Comparison of ENCODE assay signal across 15 cellular contexts in the genomic region with DNA sequence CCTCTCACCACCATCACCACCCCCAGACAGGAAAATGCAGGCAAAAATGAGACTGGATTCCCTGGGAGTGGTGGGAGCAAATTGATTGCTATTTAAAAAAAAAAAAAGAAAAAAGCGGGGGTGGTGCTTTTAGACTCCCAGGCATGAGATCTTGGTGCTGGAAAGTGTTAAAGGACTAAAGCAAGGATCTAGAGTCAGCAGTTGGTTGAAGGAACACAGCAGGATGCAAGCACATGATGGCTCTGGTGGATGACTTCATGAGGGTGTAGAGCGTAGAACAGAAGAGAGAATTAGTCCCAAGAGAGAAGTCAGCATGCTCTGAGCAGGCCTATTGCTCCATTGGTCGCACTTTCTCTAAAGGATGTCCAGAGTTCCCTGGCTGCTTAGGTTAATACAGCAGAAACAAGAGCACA.
A peak's percentile ranks its signal among the peaks of the same experiment; 100 is the strongest.
DNase-seq lines count a peak whose midpoint lies in the region; ATAC-seq and TF ChIP-seq lines count a peak whose summit lies in the region.
"Had no signal": no experiment of that assay in that cellular context is flagged by ENCODE, and none has a peak within 500 bp of the region (broad histone marks: within the 10 kb centered on the region; RNA-seq: fewer than 3 reads in every experiment).

No MANE protein-coding gene starts in this region.

- H3K14ac ChIP-seq in neuronal stem cell (ENCODE audit: low read length): no peak overlapping the region

- H3K4me2 ChIP-seq in neuronal stem cell (ENCODE audit: insufficient read depth, low read length, poor library complexity, severe bottlenecking): no peak overlapping the region

- H3K9me3 Mint-ChIP-seq in activated CD4-positive, alpha-beta memory T cell treated with anti-CD3 and anti-CD28 coated beads, Interleukin-2, amount 10 ng/mL, durations not matched to agents 7 days and 5 days: no peaks in the 10 kb centered on the region
- peaks cover 4 to 7% of the 10 kb centered on the region in 2 donors for H3K9me3 Mint-ChIP-seq in activated naive CD4-positive, alpha-beta T cell treated with anti-CD3 and anti-CD28 coated beads, Interleukin-2, amount 50 U/mL, for 72 hours

- H3K4ac ChIP-seq in neuronal stem cell (ENCODE audit: low read length): no peak overlapping the region

- ATAC-seq in activated naive CD4-positive, alpha-beta T cell treated with anti-CD3 and anti-CD28 coated beads, Interleukin-2, amount 50 U/mL, for 72 hours: no peak
- ATAC-seq: activated CD8-positive, alpha-beta T cell treated with anti-CD3 and anti-CD28 coated beads, Interleukin-2, amount 10 ng/mL, durations not matched to agents 7 days and 5 days; activated T-helper 17 cell treated with anti-CD3 and anti-CD28 coated beads, Interleukin-2, amount 50 U/mL, for 72 hours; naive thymus-derived CD8-positive, alpha-beta T cell had no signal

- no peak overlapping the region for H3K27ac Mint-ChIP-seq in activated CD4-positive, alpha-beta memory T cell treated with anti-CD3 and anti-CD28 coated beads, Interleukin-2, amount 10 ng/mL, durations not matched to agents 7 days and 5 days
- H3K27ac Mint-ChIP-seq in activated naive CD4-positive, alpha-beta T cell treated with anti-CD3 and anti-CD28 coated beads, Interleukin-2, amount 50 U/mL, for 72 hours: no peak overlapping the region
- H3K27ac Mint-ChIP-seq: activated CD8-positive, alpha-beta T cell treated with anti-CD3 and anti-CD28 coated beads, Interleukin-2, amount 10 ng/mL, durations not matched to agents 7 days and 5 days; activated T-helper 17 cell treated with anti-CD3 and anti-CD28 coated beads, Interleukin-2, amount 50 U/mL, for 72 hours; naive thymus-derived CD8-positive, alpha-beta T cell had no signal

- H2AFZ ChIP-seq in neuronal stem cell (ENCODE audit: low read length): peak overlapping the region; percentile 70

- no peak overlapping the region for H2AK5ac ChIP-seq in neuronal stem cell (ENCODE audit: low read depth, low read length)

- no peak overlapping the region for H3K9ac ChIP-seq in neuronal stem cell (ENCODE audit: low read depth, low read length, poor library complexity)

- no peak overlapping the region for H2BK5ac ChIP-seq in neuronal stem cell (ENCODE audit: low read length)

- no peaks in the 10 kb centered on the region for H3K27me3 Mint-ChIP-seq in activated CD4-positive, alpha-beta memory T cell treated with anti-CD3 and anti-CD28 coated beads, Interleukin-2, amount 10 ng/mL, durations not matched to agents 7 days and 5 days

- no peak overlapping the region for H2BK120ac ChIP-seq in neuronal stem cell (ENCODE audit: low read depth, low read length)

- no peak overlapping the region for H2BK12ac ChIP-seq in neuronal stem cell (ENCODE audit: low read length)

- H3K4me3 ChIP-seq in NB4 (ENCODE audit: low read depth, low read length): no peak overlapping the region
- no peak overlapping the region for H3K4me3 ChIP-seq in neuronal stem cell (ENCODE audit: low read length in 2 of 2)
- H3K4me3 ChIP-seq: coronary artery, upper lobe of left lung had no signal

- no CpG with 5 or more reads among the region's 3 CpGs for WGBS in neuronal stem cell (ENCODE audit: extremely low coverage in 2 of 2, insufficient read length in 2 of 2, insufficient replicate concordance in 1 of 2), 2 donors

- H2BK15ac ChIP-seq in neuronal stem cell (ENCODE audit: low read length): no peak overlapping the region

- no peaks in the 10 kb centered on the region for H3K9me3 ChIP-seq in neuronal stem cell (replicated peaks in 1 of 2; ENCODE audit: control insufficient read depth in 2 of 2, insufficient read depth in 1 of 2, low read depth in 1 of 2, low read length in 2 of 2)
- H3K9me3 ChIP-seq: upper lobe of left lung had no signal

- DNase-seq in AG08395 (ENCODE audit: low spot score): peak; percentile 48
- peak; percentile 23 for DNase-seq in NB4 (ENCODE audit: low read depth)
- peak; percentile 38 for DNase-seq in fibroblast of gingiva (ENCODE audit: low read depth)
- DNase-seq in neuronal stem cell (ENCODE audit: low spot score): no peak
- no peak for DNase-seq in activated CD4-positive, alpha-beta memory T cell treated with anti-CD3 and anti-CD28 coated beads, Interleukin-2, amount 10 ng/mL, durations not matched to agents 7 days and 5 days
- no peak for DNase-seq in activated naive CD4-positive, alpha-beta T cell treated with anti-CD3 and anti-CD28 coated beads, Interleukin-2, amount 50 U/mL, for 72 hours (ENCODE audit: low spot score in 2 of 2)
- no peak for DNase-seq in NCI-H2196 treated with DMSO at 0.1 percent for 48 hours (lab: John Stamatoyannopoulos, UW; ENCODE audit: unreplicated experiment)
- no peak for DNase-seq in GM13976 (ENCODE audit: low spot score)
- DNase-seq: activated CD8-positive, alpha-beta T cell treated with anti-CD3 and anti-CD28 coated beads, Interleukin-2, amount 10 ng/mL, durations not matched to agents 7 days and 5 days; amniotic stem cell; naive thymus-derived CD8-positive, alpha-beta T cell; stimulated activated CD4-positive, alpha-beta T cell treated with anti-CD3 and anti-CD28 coated beads, Interleukin-4, amount 100 ng/mL, for 4 hours; upper lobe of left lung had no signal

- H3K4me1 Mint-ChIP-seq in activated CD4-positive, alpha-beta memory T cell treated with anti-CD3 and anti-CD28 coated beads, Interleukin-2, amount 10 ng/mL, durations not matched to agents 7 days and 5 days: no peaks in the 10 kb centered on the region
- H3K4me1 Mint-ChIP-seq: activated T-helper 17 cell treated with anti-CD3 and anti-CD28 coated beads, Interleukin-2, amount 50 U/mL, for 72 hours; naive thymus-derived CD8-positive, alpha-beta T cell had no signal

- H3K4me1 ChIP-seq in neuronal stem cell (ENCODE audit: control insufficient read depth in 2 of 2, insufficient read depth in 1 of 2, low read depth in 1 of 2, low read length in 2 of 2): no peaks in the 10 kb centered on the region
- H3K4me1 ChIP-seq: upper lobe of left lung had no signal

- CTCF ChIA-PET in activated CD4-positive, alpha-beta memory T cell treated with anti-CD3 and anti-CD28 coated beads, Interleukin-2, amount 10 ng/mL, durations not matched to agents 7 days and 5 days (lab: Charles Lee): no interaction called here

- no peaks in the 10 kb centered on the region for H3K79me1 ChIP-seq in neuronal stem cell (ENCODE audit: low read depth, low read length)

- no peak overlapping the region for H3K23ac ChIP-seq in neuronal stem cell (ENCODE audit: low read depth, low read length, poor library complexity)

- no peak for TF ChIP-seq CTCF in NB4 (IDR thresholded peaks at IDR 0.05; ENCODE audit: low read depth, low read length)
- TF ChIP-seq CTCF in GM13976 (IDR thresholded peaks at IDR 0.05; ENCODE audit: borderline replicate concordance, control extremely low read depth, extremely low read depth, insufficient read depth, missing control alignments): no peak

- no peak overlapping the region for H4K8ac ChIP-seq in neuronal stem cell (ENCODE audit: low read depth, low read length)

- no peak overlapping the region for H3K18ac ChIP-seq in neuronal stem cell (ENCODE audit: low read length)

- no peak overlapping the region for H3K4me3 Mint-ChIP-seq in activated CD4-positive, alpha-beta memory T cell treated with anti-CD3 and anti-CD28 coated beads, Interleukin-2, amount 10 ng/mL, durations not matched to agents 7 days and 5 days
- H3K4me3 Mint-ChIP-seq: activated CD8-positive, alpha-beta T cell treated with anti-CD3 and anti-CD28 coated beads, Interleukin-2, amount 10 ng/mL, durations not matched to agents 7 days and 5 days; activated T-helper 17 cell treated with anti-CD3 and anti-CD28 coated beads, Interleukin-2, amount 50 U/mL, for 72 hours; naive thymus-derived CD8-positive, alpha-beta T cell had no signal

- no peak overlapping the region for H3K27ac ChIP-seq in neuronal stem cell (replicated peaks; ENCODE audit: low read length)
- H3K27ac ChIP-seq: upper lobe of left lung had no signal

- H3K36me3 Mint-ChIP-seq in activated CD4-positive, alpha-beta memory T cell treated with anti-CD3 and anti-CD28 coated beads, Interleukin-2, amount 10 ng/mL, durations not matched to agents 7 days and 5 days (ENCODE audit: low read depth): no peaks in the 10 kb centered on the region
- no peaks in the 10 kb centered on the region for H3K36me3 Mint-ChIP-seq in activated naive CD4-positive, alpha-beta T cell treated with anti-CD3 and anti-CD28 coated beads, Interleukin-2, amount 50 U/mL, for 72 hours
- H3K36me3 Mint-ChIP-seq: naive thymus-derived CD8-positive, alpha-beta T cell had no signal

- H3K27me3 ChIP-seq in neuronal stem cell (ENCODE audit: control insufficient read depth in 3 of 3, insufficient read depth in 3 of 3, low read depth in 1 of 3, low read length in 3 of 3): no peaks in the 10 kb centered on the region
- H3K27me3 ChIP-seq: upper lobe of left lung had no signal

- TF ChIP-seq POLR2A in NB4 (IDR thresholded peaks at IDR 0.05; ENCODE audit: extremely low read depth, insufficient read length): no peak

- no peaks in the 10 kb centered on the region for H3K36me3 ChIP-seq in neuronal stem cell (replicated peaks in 1 of 2; ENCODE audit: control insufficient read depth in 2 of 2, insufficient read depth in 2 of 2, low read length in 2 of 2)
- H3K36me3 ChIP-seq: upper lobe of left lung had no signal

- in situ Hi-C loops in GM13976 (cut with MboI; ENCODE audit: low sequenced_read_pairs, unreplicated experiment): no loop called here

- POLR2A ChIA-PET in activated CD4-positive, alpha-beta memory T cell treated with anti-CD3 and anti-CD28 coated beads, Interleukin-2, amount 10 ng/mL, durations not matched to agents 7 days and 5 days (lab: Charles Lee): no interaction called here

- no peak overlapping the region for H4K91ac ChIP-seq in neuronal stem cell (ENCODE audit: low read depth, low read length, poor library complexity)

Comparison
In these comparisons a context has a peak if more than half of its experiments do, and no peak if none do; other contexts are left out.
1. DNase-seq: peak in AG08395 (single experiment), NB4 (single experiment) and fibroblast of gingiva (single experiment); none in neuronal stem cell (single experiment), activated CD4-positive, alpha-beta memory T cell treated with anti-CD3 and anti-CD28 coated beads, Interleukin-2, amount 10 ng/mL, durations not matched to agents 7 days and 5 days (single experiment), activated naive CD4-positive, alpha-beta T cell treated with anti-CD3 and anti-CD28 coated beads, Interleukin-2, amount 50 U/mL, for 72 hours (0 of 2), NCI-H2196 treated with DMSO at 0.1 percent for 48 hours (single experiment) and GM13976 (single experiment).